Comparison of ENCODE assay signal across 9 cellular contexts in the genomic region with DNA sequence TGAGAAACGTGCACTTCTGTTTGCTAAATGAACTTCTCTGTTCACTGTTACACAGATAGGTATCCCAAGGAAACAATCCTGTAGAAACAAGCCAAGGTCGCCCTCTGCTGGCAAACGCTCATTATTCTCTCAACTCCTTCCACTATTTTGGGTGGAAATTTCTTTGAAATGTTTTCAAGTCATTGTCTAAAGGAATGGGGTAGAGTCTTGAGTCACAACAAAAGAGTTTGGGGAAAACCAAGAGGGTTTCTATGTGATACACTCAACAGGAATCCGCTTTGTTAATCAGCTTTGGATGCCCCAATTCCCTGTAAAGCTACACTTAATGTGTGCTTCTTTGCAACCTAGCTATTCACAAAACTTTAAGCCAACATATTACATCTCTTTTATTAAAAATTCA. TPM values are rescaled to one million over a fixed set of nuclear protein-coding genes. Genes with fewer than 3 reads are reported as not detected.
A peak's percentile ranks its signal among the peaks of the same experiment; 100 is the strongest.
DNase-seq lines count a peak whose midpoint lies in the region; ATAC-seq and TF ChIP-seq lines count a peak whose summit lies in the region.
"Had no signal": no experiment of that assay in that cellular context is flagged by ENCODE, and none has a peak within 500 bp of the region (broad histone marks: within the 10 kb centered on the region; RNA-seq: fewer than 3 reads in every experiment).

No MANE protein-coding gene starts in this region.

- in situ Hi-C loops in Panc1 (cut with HindIII; ENCODE audit: low pct_unique_long_range_greater_than_20kb, low sequenced_read_pairs): no loop called here
- in situ Hi-C loops in transverse colon (cut with MboI; ENCODE audit: low pct_ligation_motif_present in 1 of 4, low pct_unique_long_range_greater_than_20kb in 1 of 4, low sequenced_read_pairs in 3 of 4): loop anchor here in 3 of 4 donors (5.0 to 25.0 kb wide), 3 partner anchors 259 to 784 kb away; no protein-coding TSS in a partner anchor

- TF ChIP-seq CTCF in Panc1 (IDR thresholded peaks at IDR 0.05) (peak; percentile 78), fibroblast of the aortic adventitia (IDR thresholded peaks at IDR 0.05; ENCODE audit: insufficient read depth, low read length) (peak; percentile 74), omental fat pad (IDR thresholded peaks at IDR 0.05) (no peak), transverse colon (IDR thresholded peaks at IDR 0.05) (peak; percentile 68 to 77 (median 74))

- TF ChIP-seq EP300 in transverse colon (IDR thresholded peaks at IDR 0.05; ENCODE audit: low read depth): no peak

- H3K9ac ChIP-seq in HUES48 (ENCODE audit: low read depth, low read length): no peak overlapping the region

- intact Hi-C loops in Panc1 (cut with micrococcal nuclease; ENCODE audit: unreplicated experiment) (loop anchor here (1.0 kb wide), 1 partner anchor 257 kb away; no protein-coding TSS in a partner anchor), transverse colon (cut with DNase I; ENCODE audit: low total_unique reads) (loop anchor here (10.0 kb wide), 1 partner anchor 792 kb away; no protein-coding TSS in a partner anchor)

- TF ChIP-seq POLR2A in transverse colon (IDR thresholded peaks at IDR 0.05) (no peak), GM18505 (IDR thresholded peaks at IDR 0.05; ENCODE audit: borderline replicate concordance, extremely low read depth, insufficient read depth, insufficient read length) (no peak)

- peak overlapping the region; percentile 47 for H3K27ac ChIP-seq in HUES48 (ENCODE audit: low read depth, low read length)
- H3K27ac ChIP-seq in Panc1 (ENCODE audit: low read length): no peak overlapping the region
- H3K27ac ChIP-seq in transverse colon: no peak overlapping the region

- CTCF ChIA-PET in Panc1 (lab: Charles Lee): interaction anchor here (0.7 to 2.0 kb wide), 3 partner anchors 14 to 257 kb away, joined by 3 to 10 read pairs (median 4); no protein-coding TSS in a partner anchor

- WGBS in transverse colon (ENCODE audit: low coverage in 1 of 2), 2 donors: 0 to 1% methylated on average over 4 of the region's 4 CpGs

- H3K9me3 ChIP-seq in HUES48 (ENCODE audit: control insufficient read depth, insufficient read depth, low read length): no peaks in the 10 kb centered on the region
- no peaks in the 10 kb centered on the region for H3K9me3 ChIP-seq in Panc1 (ENCODE audit: control insufficient read depth, insufficient read depth, low read depth, low read length)
- H3K9me3 ChIP-seq in transverse colon: no peaks in the 10 kb centered on the region

- H3K27me3 ChIP-seq in HUES48 (ENCODE audit: control insufficient read depth, insufficient read depth, low read length): no peaks in the 10 kb centered on the region; the same call in 1 of the 2 replicates
- peaks cover under 1% of the 10 kb centered on the region for H3K27me3 ChIP-seq in Panc1 (ENCODE audit: control insufficient read depth, insufficient read depth, low read length)
- H3K27me3 ChIP-seq in transverse colon: no peaks in the 10 kb centered on the region

- H3K4me1 ChIP-seq in HUES48 (ENCODE audit: control insufficient read depth, insufficient read depth, low read length): no peaks in the 10 kb centered on the region
- H3K4me1 ChIP-seq in Panc1 (ENCODE audit: control insufficient read depth, insufficient read depth, low read length): no peaks in the 10 kb centered on the region
- no peaks in the 10 kb centered on the region for H3K4me1 ChIP-seq in transverse colon

- H3K36me3 ChIP-seq in HUES48 (ENCODE audit: control insufficient read depth, insufficient read depth, low read length): no peaks in the 10 kb centered on the region
- H3K36me3 ChIP-seq in Panc1 (ENCODE audit: control insufficient read depth, insufficient read depth, low read length): no peaks in the 10 kb centered on the region; the same call in none of the 2 replicates
- H3K36me3 ChIP-seq in transverse colon: no peaks in the 10 kb centered on the region

- ATAC-seq in Panc1 (peak; percentile 71; the same call in 1 of the 2 replicates), omental fat pad (ENCODE audit: low FRiP score) (peak; percentile 71), GM18505 (IDR thresholded peaks at IDR 0.05; ENCODE audit: unreplicated experiment) (no peak)

- POLR2A ChIA-PET in Panc1 (lab: Charles Lee): no interaction called here

- no peak overlapping the region for H3K4me3 ChIP-seq in HUES48 (ENCODE audit: low read depth, low read length)
- no peak overlapping the region for H3K4me3 ChIP-seq in Panc1 (ENCODE audit: low read depth in 2 of 2, low read length in 2 of 2)
- no peak overlapping the region for H3K4me3 ChIP-seq in fibroblast of the aortic adventitia (ENCODE audit: low read depth, low read length)
- H3K4me3 ChIP-seq in transverse colon: no peak overlapping the region

- DNase-seq in DMS114 treated with DMSO at 0.1 percent for 48 hours (lab: John Stamatoyannopoulos, UW; ENCODE audit: unreplicated experiment): peak; percentile 39
- peak; percentile 51 for DNase-seq in Panc1 (ENCODE audit: low read depth, low spot score)
- DNase-seq in activated T-cell treated with anti-CD3 and anti-CD28 coated beads, Interleukin-2, amount 50 U/mL, for 48 hours: peak; percentile 78 to 82
- peak; percentile 96 for DNase-seq in fibroblast of the aortic adventitia (ENCODE audit: low read depth)
- DNase-seq in omental fat pad (ENCODE audit: low spot score): peak; percentile 81
- peak; percentile 77 for DNase-seq in transverse colon

- no TSS peak for BruUV-seq in Panc1 (replicated peaks; lab: Mats Ljungman, UMichigan)

RNA-seq across cellular contexts. Expression of a gene that starts 4.6 kb away (rescaled TPM):
- total RNA-seq in Panc1 (2021; ENCODE audit: unreplicated experiment) (34.5 TPM), fibroblast of the aortic adventitia (ENCODE audit: low replicate concordance) (24.8 and 26.9 TPM in 2 replicates), omental fat pad (10 to 100 TPM; 13.9 to 32.9 (median 17.2) TPM), transverse colon (10 to 100 TPM in 3 of 4 donors, 1 to 10 TPM in 1; 5.6 to 29.9 (median 15.2) TPM)
- polyA plus RNA-seq in Panc1 (2012; ENCODE audit: insufficient read length): 30.3 TPM

RNA-seq across cellular contexts. Expression of a gene that starts 16.9 kb away (rescaled TPM):
- total RNA-seq in Panc1 (2021; ENCODE audit: unreplicated experiment): not detected
- polyA plus RNA-seq in Panc1 (2012; ENCODE audit: insufficient read length): not detected
- total RNA-seq in fibroblast of the aortic adventitia (ENCODE audit: low replicate concordance): not detected in 2 replicates
- not detected for total RNA-seq in omental fat pad
- not detected for total RNA-seq in transverse colon
- polyA plus RNA-seq: adipose tissue had no signal

RNA-seq across cellular contexts. Expression of a gene that starts 44.7 kb away (rescaled TPM):
- total RNA-seq in Panc1 (2021; ENCODE audit: unreplicated experiment) (39.9 TPM), fibroblast of the aortic adventitia (ENCODE audit: low replicate concordance) (2.0 and 6.1 TPM in 2 replicates), omental fat pad (10 to 100 TPM in 3 of 4 donors, 1 to 10 TPM in 1; 4.6 to 18.0 (median 10.6) TPM), transverse colon (10 to 100 TPM; 26.5 to 37.4 (median 30.4) TPM)
- 61.1 TPM for polyA plus RNA-seq in Panc1 (2012; ENCODE audit: insufficient read length)

Comparison
In these comparisons a context has a peak if more than half of its experiments do, and no peak if none do; other contexts are left out.
1. DNase-seq: peak in every context shown above with its lines; median percentile 96 in fibroblast of the aortic adventitia; 81 in omental fat pad; 80 in activated T-cell treated with anti-CD3 and anti-CD28 coated beads, Interleukin-2, amount 50 U/mL, for 48 hours; 77 in transverse colon; 51 in Panc1; 39 in DMS114 treated with DMSO at 0.1 percent for 48 hours.
2. CTCF ChIP-seq: peak in Panc1 (single experiment), fibroblast of the aortic adventitia (single experiment) and transverse colon (5 of 5); none in omental fat pad (0 of 3).